Comparison of ENCODE assay signal across 8 cellular contexts in genomic region chr2:102615620-102616436, GRCh38. TPM values are rescaled to one million over a fixed set of nuclear protein-coding genes. Genes with fewer than 3 reads are reported as not detected.
DNase-seq lines count a peak whose midpoint lies in the region; ATAC-seq and TF ChIP-seq lines count a peak whose summit lies in the region.

No MANE protein-coding gene starts in this region.

- DNase-seq in COLO829 (ENCODE audit: low spot score) (peak; percentile 79), NCI-H524 treated with DMSO at 0.1 percent for 48 hours (lab: John Stamatoyannopoulos, UW) (peak; percentile 6), fibroblast of the aortic adventitia (ENCODE audit: low read depth) (peak; percentile 63), non-pigmented ciliary epithelial cell (ENCODE audit: low read depth) (peak; percentile 20), mesenteric fat pad (ENCODE audit: low spot score) (no peak)
- peak; percentile 69 for DNase-seq in activated CD8-positive, alpha-beta T cell treated with anti-CD3 and anti-CD28 coated beads for 36 hours

- no peak overlapping the region for H3K27ac Mint-ChIP-seq in activated CD8-positive, alpha-beta T cell treated with anti-CD3 and anti-CD28 coated beads for 36 hours

- no peak overlapping the region for H3K4me3 ChIP-seq in fibroblast of the aortic adventitia (ENCODE audit: low read depth, low read length)

- peak; percentile 91 for TF ChIP-seq CTCF in activated CD8-positive, alpha-beta T cell treated with anti-CD3 and anti-CD28 coated beads for 36 hours (IDR thresholded peaks at IDR 0.05)
- TF ChIP-seq CTCF in fibroblast of the aortic adventitia (IDR thresholded peaks at IDR 0.05; ENCODE audit: insufficient read depth, low read length) = peak; percentile 98

- intact Hi-C loops in activated CD8-positive, alpha-beta T cell treated with anti-CD3 and anti-CD28 coated beads for 36 hours (cut with micrococcal nuclease) = loop anchor here (2.0 to 10.0 kb wide), 2 partner anchors 101 to 143 kb away; partner anchors contain the start of gene SLC9A4

- CTCF ChIA-PET in activated CD8-positive, alpha-beta T cell treated with anti-CD3 and anti-CD28 coated beads for 36 hours (lab: Charles Lee) = interaction anchor here (0.7 to 8.3 kb wide), 40 partner anchors 10 to 467 kb away, joined by 3 to 99 read pairs (median 3); partner anchors contain the start of gene SLC9A4

- POLR2A ChIA-PET in activated CD8-positive, alpha-beta T cell treated with anti-CD3 and anti-CD28 coated beads for 36 hours (lab: Charles Lee) = no interaction called here

- peaks cover 13% of the 10 kb centered on the region for H3K4me1 Mint-ChIP-seq in activated CD8-positive, alpha-beta T cell treated with anti-CD3 and anti-CD28 coated beads for 36 hours (ENCODE audit: low read depth)

- H3K36me3 Mint-ChIP-seq in activated CD8-positive, alpha-beta T cell treated with anti-CD3 and anti-CD28 coated beads for 36 hours (ENCODE audit: low read depth) = no peaks in the 10 kb centered on the region

- peak; percentile 85 for ATAC-seq in GM19023 (IDR thresholded peaks at IDR 0.05; ENCODE audit: unreplicated experiment)
- peak; percentile 84 for ATAC-seq in HG03139 (IDR thresholded peaks at IDR 0.05; ENCODE audit: unreplicated experiment)
- ATAC-seq in activated CD8-positive, alpha-beta T cell treated with anti-CD3 and anti-CD28 coated beads for 36 hours = peak; percentile 89

- H3K4me3 Mint-ChIP-seq in activated CD8-positive, alpha-beta T cell treated with anti-CD3 and anti-CD28 coated beads for 36 hours = no peak overlapping the region

- H3K9me3 Mint-ChIP-seq in activated CD8-positive, alpha-beta T cell treated with anti-CD3 and anti-CD28 coated beads for 36 hours = no peaks in the 10 kb centered on the region

- H3K27me3 Mint-ChIP-seq in activated CD8-positive, alpha-beta T cell treated with anti-CD3 and anti-CD28 coated beads for 36 hours = peaks cover 36% of the 10 kb centered on the region

RNA-seq across cellular contexts. Expression of gene SLC9A2, which starts 3.5 kb away (rescaled TPM):
- under 1 TPM; 0.05 to 0.18 TPM for total RNA-seq in activated CD8-positive, alpha-beta T cell treated with anti-CD3 and anti-CD28 coated beads for 36 hours
- total RNA-seq in fibroblast of the aortic adventitia (ENCODE audit: low replicate concordance) = under 0.01 TPM in 1 of 2 replicates, not detected in the other
- total RNA-seq in mesenteric fat pad = not detected
